In genomic region chr6:57421503-57421902, GRCh38 we compare ENCODE assay signal across 14 cellular contexts.
DNase-seq lines count a peak whose midpoint lies in the region; ATAC-seq and TF ChIP-seq lines count a peak whose summit lies in the region.
"Had no signal": no experiment of that assay in that cellular context is flagged by ENCODE, and none has a peak within 500 bp of the region (broad histone marks: within the 10 kb centered on the region; RNA-seq: fewer than 3 reads in every experiment).

No MANE protein-coding gene starts in this region.

- H3K79me2 ChIP-seq in Karpas-422 (ENCODE audit: low read length): peaks cover 46% of the 10 kb centered on the region

- no peaks in the 10 kb centered on the region for H3K9me3 ChIP-seq in Karpas-422 (ENCODE audit: low read length)
- H3K9me3 ChIP-seq in right cardiac atrium (ENCODE audit: control insufficient read depth, low read length): no peaks in the 10 kb centered on the region
- H3K9me3 ChIP-seq: mucosa of descending colon had no signal

- H3K4me3 ChIP-seq in Karpas-422 (ENCODE audit: low read length) (no peak overlapping the region), fibroblast of the aortic adventitia (ENCODE audit: low read depth, low read length) (no peak overlapping the region), right cardiac atrium (ENCODE audit: low read length) (no peak overlapping the region)
- H3K4me3 ChIP-seq: mucosa of descending colon had no signal

- H3K4me1 ChIP-seq in Karpas-422 (ENCODE audit: low read length) (peaks cover 46% of the 10 kb centered on the region), right cardiac atrium (ENCODE audit: control insufficient read depth, insufficient read depth, low read length) (no peaks in the 10 kb centered on the region)

- H3K9ac ChIP-seq in Karpas-422 (ENCODE audit: low read length): no peak overlapping the region

- intact Hi-C loops in posterior cingulate gyrus (cut with DNase I) (no loop called here), right cardiac atrium (cut with DNase I) (no loop called here)

- DNase-seq in Karpas-422 (peak; percentile 56), fibroblast of the aortic adventitia (ENCODE audit: low read depth) (peak; percentile 21), posterior cingulate gyrus (no peak), right cardiac atrium (no peak)
- DNase-seq in stimulated activated CD4-positive, alpha-beta T cell treated with anti-CD3 and anti-CD28 coated beads, Interleukin-4, amount 100 ng/mL, for 1 hour: no peak
- DNase-seq in stimulated activated CD4-positive, alpha-beta T cell treated with anti-CD3 and anti-CD28 coated beads, Interleukin-2, amount 100 ng/mL, for 24 hours: no peak
- DNase-seq: activated CD8-positive, alpha-beta memory T cell treated with anti-CD3 and anti-CD28 coated beads, Interleukin-2, amount 10 ng/mL, durations not matched to agents 7 days and 5 days; activated naive CD8-positive, alpha-beta T cell treated with anti-CD3 and anti-CD28 coated beads for 36 hours; CD8-positive, alpha-beta T cell; mucosa of descending colon; retina; RPMI8226 had no signal

- no peak overlapping the region for H2AFZ ChIP-seq in Karpas-422 (ENCODE audit: low read length)

- 0 out of 2 replicates have a peak, but pooled peaks cover 7% of the 10 kb centered on the region for H3K36me3 ChIP-seq in Karpas-422 (ENCODE audit: insufficient read depth, low read length)

- H3K9me2 ChIP-seq in Karpas-422 (replicated peaks; ENCODE audit: insufficient read depth, low read length): no peaks in the 10 kb centered on the region

- no peak for TF ChIP-seq CTCF in fibroblast of the aortic adventitia (IDR thresholded peaks at IDR 0.05; ENCODE audit: insufficient read depth, low read length)

- H3K27me3 ChIP-seq in Karpas-422 (ENCODE audit: low read length) (no peaks in the 10 kb centered on the region), right cardiac atrium (ENCODE audit: control insufficient read depth, insufficient read depth) (no peaks in the 10 kb centered on the region)

- peak overlapping the region; percentile 44 for H3K4me2 ChIP-seq in Karpas-422 (ENCODE audit: low read depth, low read length, poor library complexity, severe bottlenecking)

- peak; percentile 76 for ATAC-seq in GM18867 (IDR thresholded peaks at IDR 0.05; ENCODE audit: unreplicated experiment)
- ATAC-seq in HG02588 (IDR thresholded peaks at IDR 0.05; ENCODE audit: unreplicated experiment): peak; percentile 49
- no peak for ATAC-seq in right cardiac atrium
- ATAC-seq: activated CD8-positive, alpha-beta memory T cell treated with anti-CD3 and anti-CD28 coated beads, Interleukin-2, amount 10 ng/mL, durations not matched to agents 7 days and 5 days; CD8-positive, alpha-beta T cell; mucosa of descending colon had no signal

- H3K27ac ChIP-seq in Karpas-422 (ENCODE audit: low read length) (peak overlapping the region; percentile 67), right cardiac atrium (ENCODE audit: low read length) (no peak overlapping the region)

- H4K20me1 ChIP-seq in Karpas-422 (ENCODE audit: insufficient read depth, low read depth, low read length): no peaks in the 10 kb centered on the region

Comparison
In these comparisons a context has a peak if more than half of its experiments do, and no peak if none do; other contexts are left out.
1. ATAC-seq: peak in GM18867 (single experiment) and HG02588 (single experiment); none in right cardiac atrium (0 of 2).
2. DNase-seq: peak in Karpas-422 (single experiment) and fibroblast of the aortic adventitia (single experiment); none in stimulated activated CD4-positive, alpha-beta T cell treated with anti-CD3 and anti-CD28 coated beads, Interleukin-4, amount 100 ng/mL, for 1 hour (single experiment), stimulated activated CD4-positive, alpha-beta T cell treated with anti-CD3 and anti-CD28 coated beads, Interleukin-2, amount 100 ng/mL, for 24 hours (0 of 2), posterior cingulate gyrus (0 of 10) and right cardiac atrium (0 of 3).